9 cellular contexts compared by ENCODE assay signal in the genomic region with DNA sequence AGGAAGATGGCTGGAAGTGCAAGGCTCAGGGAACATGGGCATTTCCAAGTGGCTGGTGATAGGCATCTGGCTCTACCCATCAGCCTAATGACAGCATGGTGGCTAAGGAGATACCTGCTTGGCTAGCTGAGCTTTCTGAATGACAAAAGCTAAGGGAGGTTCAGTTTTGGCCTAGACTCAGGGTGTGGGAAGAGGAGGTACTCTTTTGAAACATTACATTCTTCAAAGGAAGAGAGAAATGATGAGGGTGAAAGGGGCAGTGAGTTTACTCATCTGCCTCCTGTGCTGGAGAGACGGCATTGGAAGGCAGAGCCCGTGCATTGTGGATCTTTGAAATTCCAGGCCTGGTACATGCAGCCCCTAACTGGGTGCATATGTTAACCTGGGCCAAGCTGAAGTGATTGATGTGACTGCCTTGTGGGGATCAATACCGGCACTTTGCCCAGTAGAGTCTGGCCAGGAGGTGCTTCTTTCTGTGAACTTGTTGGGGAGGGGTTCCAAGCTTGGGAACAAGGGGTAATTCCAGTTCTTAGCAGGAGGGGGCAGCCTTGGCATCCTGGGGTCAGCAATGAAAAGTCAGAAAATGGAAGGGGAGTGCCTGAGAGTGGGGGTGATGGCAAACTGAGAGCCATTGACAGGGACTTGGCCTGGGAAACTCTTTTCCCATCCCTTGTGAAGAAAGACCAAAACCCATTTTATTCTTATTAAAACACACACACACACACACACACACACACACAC.
A peak's percentile ranks its signal among the peaks of the same experiment; 100 is the strongest.
DNase-seq lines count a peak whose midpoint lies in the region; ATAC-seq and TF ChIP-seq lines count a peak whose summit lies in the region.
"Had no signal": no experiment of that assay in that cellular context is flagged by ENCODE, and none has a peak within 500 bp of the region (broad histone marks: within the 10 kb centered on the region; RNA-seq: fewer than 3 reads in every experiment).

No MANE protein-coding gene starts in this region.

- H3K36me3 ChIP-seq in BJ (ENCODE audit: control insufficient read depth, insufficient read depth, low read length) (no peaks in the 10 kb centered on the region), aorta (ENCODE audit: control insufficient read depth in 1 of 2, insufficient read depth in 2 of 2, low read length in 1 of 2) (no peaks in the 10 kb centered on the region)
- H3K36me3 ChIP-seq: esophagus muscularis mucosa had no signal

- CTCF ChIA-PET in BJ (lab: Yijun Ruan, JAX) = interaction anchor here (0.7 kb wide), 2 partner anchors 52 to 1613 kb away, joined by 4 read pairs; no protein-coding TSS in a partner anchor

- H3K9me3 ChIP-seq in aorta (ENCODE audit: control insufficient read depth, low read length) = peaks cover 1% of the 10 kb centered on the region
- H3K9me3 ChIP-seq: esophagus muscularis mucosa had no signal

- DNase-seq in BJ (ENCODE audit: low read depth) (no peak), NCI-H69 (lab: John Stamatoyannopoulos, UW) (peak; percentile 62), epithelial cell of proximal tubule (ENCODE audit: low read depth) (no peak), epidermal melanocyte (ENCODE audit: insufficient read length, low spot score) (no peak), aorta (no peak)
- no peak for DNase-seq in stimulated activated CD4-positive, alpha-beta T cell treated with anti-CD3 and anti-CD28 coated beads, Interleukin-4, amount 100 ng/mL, for 24 hours

- H3K4me3 ChIP-seq in BJ (ENCODE audit: low read depth, low read length) (no peak overlapping the region), epithelial cell of proximal tubule (ENCODE audit: low read depth, low read length) (no peak overlapping the region), aorta (ENCODE audit: low read length in 2 of 2) (no peak overlapping the region)
- H3K4me3 ChIP-seq: esophagus muscularis mucosa had no signal

- peaks cover 0 to 4% of the 10 kb centered on the region in 2 donors for H3K4me1 ChIP-seq in aorta (ENCODE audit: control insufficient read depth in 1 of 2, insufficient read depth in 2 of 2, low read length in 2 of 2)
- H3K4me1 ChIP-seq: esophagus muscularis mucosa had no signal

- ATAC-seq in HG02981 (IDR thresholded peaks at IDR 0.05; ENCODE audit: unreplicated experiment) (no peak), aorta (ENCODE audit: low FRiP score) (no peak)

- peaks cover 2% of the 10 kb centered on the region for H3K27me3 ChIP-seq in BJ (ENCODE audit: control insufficient read depth, insufficient read depth, low read length)
- H3K27me3 ChIP-seq in aorta (ENCODE audit: control insufficient read depth in 1 of 2, insufficient read depth in 2 of 2, low read length in 1 of 2) = peaks cover 0 to 6% of the 10 kb centered on the region in 2 donors
- H3K27me3 ChIP-seq: esophagus muscularis mucosa had no signal

- no peak overlapping the region for H3K27ac ChIP-seq in aorta (ENCODE audit: low read depth in 1 of 2, low read length in 2 of 2)
- H3K27ac ChIP-seq: esophagus muscularis mucosa had no signal

- WGBS in aorta, 2 donors = 70 to 73% methylated on average over 3 of the region's 3 CpGs

- intact Hi-C loops in aorta (cut with DNase I) = no loop called here

- TF ChIP-seq CTCF in BJ (IDR thresholded peaks at IDR 0.05; ENCODE audit: insufficient read depth, low read depth, low read length) = peak; percentile 25; the same call in 1 of the 2 replicates
- peak; percentile 70 for TF ChIP-seq CTCF in GM12873 (IDR thresholded peaks at IDR 0.05; ENCODE audit: insufficient read depth, low read depth, low read length, missing control alignments)
- peak; percentile 52 for TF ChIP-seq CTCF in epithelial cell of proximal tubule (conservative IDR thresholded peaks at IDR 0.05; ENCODE audit: low read depth, low read length)

- POLR2A ChIA-PET in BJ (lab: Charles Lee) = no interaction called here
